14 cellular contexts compared by ENCODE assay signal in the genomic region with DNA sequence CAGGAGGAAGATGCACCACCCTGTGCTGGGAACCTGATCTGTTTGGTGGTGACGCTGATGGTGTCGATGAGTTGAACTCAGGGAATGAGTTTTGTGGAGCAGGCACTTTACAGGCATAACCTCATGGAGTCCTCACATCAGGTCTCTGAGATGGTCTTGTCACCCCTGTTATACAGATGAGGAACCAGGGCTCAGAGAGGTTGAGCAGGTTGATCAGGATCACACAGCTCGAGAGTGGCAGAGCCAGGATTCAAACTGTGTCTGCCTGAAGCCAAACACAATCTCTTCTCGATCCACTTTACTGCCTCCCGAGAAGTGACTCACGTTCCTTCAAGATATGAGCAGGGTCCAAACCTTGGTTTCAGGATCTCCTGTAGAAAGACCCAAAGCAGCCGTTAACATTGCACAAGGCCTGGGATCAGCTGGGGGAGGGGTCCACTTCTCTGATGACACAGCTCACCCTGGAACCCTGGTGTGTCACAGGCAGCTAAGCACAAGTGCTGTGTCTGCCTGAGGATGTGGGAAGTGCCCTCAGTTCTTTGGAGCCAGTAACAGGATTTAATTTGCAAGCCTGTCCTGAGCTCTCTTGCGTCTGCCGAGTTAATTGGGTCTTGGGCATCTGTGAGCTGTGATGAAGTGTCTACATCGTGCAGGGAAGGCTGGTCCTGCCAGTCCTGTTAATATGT.
DNase-seq lines count a peak whose midpoint lies in the region; ATAC-seq lines count a peak whose summit lies in the region.
"Had no signal": no experiment of that assay in that cellular context is flagged by ENCODE, and none has a peak within 500 bp of the region (broad histone marks: within the 10 kb centered on the region; RNA-seq: fewer than 3 reads in every experiment).

No MANE protein-coding gene starts in this region.

- H3K36me3 Mint-ChIP-seq in activated naive CD8-positive, alpha-beta T cell treated with anti-CD3 and anti-CD28 coated beads, Interleukin-2, amount 50 U/mL, for 24 hours (ENCODE audit: low read depth), result no peaks in the 10 kb centered on the region

- ATAC-seq in activated naive CD8-positive, alpha-beta T cell treated with anti-CD3 and anti-CD28 coated beads, Interleukin-2, amount 50 U/mL, for 24 hours, result no peak
- ATAC-seq in GM18909 (IDR thresholded peaks at IDR 0.05; ENCODE audit: poor library complexity, unreplicated experiment), result no peak
- ATAC-seq: activated T-cell treated with anti-CD3 and anti-CD28 coated beads, Interleukin-2, amount 50 U/mL, for 4 hours; left lung had no signal

- H3K27ac Mint-ChIP-seq in activated naive CD8-positive, alpha-beta T cell treated with anti-CD3 and anti-CD28 coated beads, Interleukin-2, amount 50 U/mL, for 24 hours, result no peak overlapping the region

- H3K27me3 Mint-ChIP-seq in activated naive CD8-positive, alpha-beta T cell treated with anti-CD3 and anti-CD28 coated beads, Interleukin-2, amount 50 U/mL, for 24 hours, result peaks cover 29% of the 10 kb centered on the region

- no peak overlapping the region for H3K4me3 Mint-ChIP-seq in activated naive CD8-positive, alpha-beta T cell treated with anti-CD3 and anti-CD28 coated beads, Interleukin-2, amount 50 U/mL, for 24 hours
- H3K4me3 Mint-ChIP-seq: activated T-cell treated with anti-CD3 and anti-CD28 coated beads, Interleukin-2, amount 50 U/mL, for 4 hours; central memory CD8-positive, alpha-beta T cell had no signal

- no peaks in the 10 kb centered on the region for H3K9me3 Mint-ChIP-seq in activated naive CD8-positive, alpha-beta T cell treated with anti-CD3 and anti-CD28 coated beads, Interleukin-2, amount 50 U/mL, for 24 hours
- H3K9me3 Mint-ChIP-seq: activated T-cell treated with anti-CD3 and anti-CD28 coated beads, Interleukin-2, amount 50 U/mL, for 4 hours; central memory CD8-positive, alpha-beta T cell had no signal

- H3K4me1 Mint-ChIP-seq in activated naive CD8-positive, alpha-beta T cell treated with anti-CD3 and anti-CD28 coated beads, Interleukin-2, amount 50 U/mL, for 24 hours, result peaks cover 8% of the 10 kb centered on the region

- DNase-seq in ELR (ENCODE audit: low read depth) (peak; percentile 11), MV-4-11 (lab: John Stamatoyannopoulos, UW) (peak; percentile 93), SIG-M5 treated with dmso at 0.1 percent for 504 hours (lab: John Stamatoyannopoulos, UW; ENCODE audit: unreplicated experiment) (peak; percentile 86), islet precursor cell (peak; percentile 81), activated gamma-delta T cell (lab: John Stamatoyannopoulos, UW) (no peak), HPDE6-E6E7 (ENCODE audit: extremely low spot score) (no peak)
- no peak for DNase-seq in activated naive CD8-positive, alpha-beta T cell treated with anti-CD3 and anti-CD28 coated beads, Interleukin-2, amount 50 U/mL, for 24 hours
- DNase-seq: activated T-cell treated with anti-CD3 and anti-CD28 coated beads, Interleukin-2, amount 50 U/mL, for 4 hours; HCEC 1CT; left lung; NCI-H1105; stimulated activated CD4-positive, alpha-beta T cell treated with anti-CD3 and anti-CD28 coated beads, Interleukin-4, amount 100 ng/mL, for 4 hours had no signal

Comparison
In these comparisons a context has a peak if more than half of its experiments do, and no peak if none do; other contexts are left out.
1. DNase-seq: peak in ELR (single experiment), MV-4-11 (single experiment), SIG-M5 treated with dmso at 0.1 percent for 504 hours (single experiment) and islet precursor cell (single experiment); none in activated gamma-delta T cell (single experiment), activated naive CD8-positive, alpha-beta T cell treated with anti-CD3 and anti-CD28 coated beads, Interleukin-2, amount 50 U/mL, for 24 hours (single experiment) and HPDE6-E6E7 (single experiment).